Comparison of ENCODE assay signal across 17 cellular contexts in genomic region chr5:125251703-125252102, GRCh38.
DNase-seq lines count a peak whose midpoint lies in the region; ATAC-seq lines count a peak whose summit lies in the region.
"Had no signal": no experiment of that assay in that cellular context is flagged by ENCODE, and none has a peak within 500 bp of the region (broad histone marks: within the 10 kb centered on the region; RNA-seq: fewer than 3 reads in every experiment).

No MANE protein-coding gene starts in this region.

- H2BK120ac ChIP-seq in mesendoderm (ENCODE audit: low read depth, low read length), result no peak overlapping the region

- no peak overlapping the region for H2BK15ac ChIP-seq in mesendoderm (replicated peaks; ENCODE audit: low read depth)

- no peak overlapping the region for H4K8ac ChIP-seq in mesendoderm (ENCODE audit: low read depth, low read length)

- ATAC-seq in HG03521 (IDR thresholded peaks at IDR 0.05; ENCODE audit: unreplicated experiment) (no peak), GM21786 (IDR thresholded peaks at IDR 0.05; ENCODE audit: unreplicated experiment) (no peak)
- ATAC-seq: GM12878 had no signal

- H2BK5ac ChIP-seq in mesendoderm (ENCODE audit: low read length), result no peak overlapping the region

- H3K9ac ChIP-seq in mesendoderm (ENCODE audit: low read length), result no peak overlapping the region

- no peak overlapping the region for H3K23ac ChIP-seq in mesendoderm (ENCODE audit: low read length)

- no peak overlapping the region for H3K4ac ChIP-seq in mesendoderm (ENCODE audit: low read depth, low read length)

- H3K4me2 ChIP-seq in mesendoderm (ENCODE audit: low read length), result no peak overlapping the region

- no peak overlapping the region for H3K27ac ChIP-seq in epithelial cell of prostate
- no peak overlapping the region for H3K27ac ChIP-seq in mesendoderm (ENCODE audit: low read depth, low read length)

- H2AK5ac ChIP-seq in mesendoderm (ENCODE audit: low read length), result no peak overlapping the region

- no peak overlapping the region for H4K5ac ChIP-seq in mesendoderm (ENCODE audit: low read length)

- no peak overlapping the region for H3K18ac ChIP-seq in mesendoderm (ENCODE audit: low read length)

- no peak overlapping the region for H3K56ac ChIP-seq in mesendoderm (ENCODE audit: low read length)

- H3K27me3 ChIP-seq in mesendoderm (ENCODE audit: insufficient read depth, low read length, poor library complexity), result no peaks in the 10 kb centered on the region

- no peaks in the 10 kb centered on the region for H3K79me1 ChIP-seq in mesendoderm (ENCODE audit: low read length)

- H3K79me2 ChIP-seq in mesendoderm (ENCODE audit: control insufficient read depth, insufficient read depth, low read length), result no peaks in the 10 kb centered on the region

- no peak overlapping the region for H3K4me3 ChIP-seq in mesendoderm (ENCODE audit: low read length)
- H3K4me3 ChIP-seq: GM12878, HAP-1 had no signal

- DNase-seq in HCEC 1CT (peak; percentile 58), cerebellar cortex (ENCODE audit: low spot score) (peak; percentile 94), epithelial cell of prostate (ENCODE audit: low read depth, low spot score) (peak; percentile 36), retina (peak; percentile 55), NCI-H2227 treated with DMSO at 0.1 percent for 48 hours (lab: John Stamatoyannopoulos, UW) (no peak), mesendoderm (no peak)
- DNase-seq: Calu3; CD4-positive, alpha-beta memory T cell; COR-L47; DMS153; DND-41; GDM1; GOT3 had no signal

- no peaks in the 10 kb centered on the region for H3K4me1 ChIP-seq in mesendoderm (ENCODE audit: control insufficient read depth, low read depth, low read length)
- H3K4me1 ChIP-seq: HAP-1 had no signal

- no peaks in the 10 kb centered on the region for H3K36me3 ChIP-seq in mesendoderm (ENCODE audit: control insufficient read depth, insufficient read depth, low read length)
- H3K36me3 ChIP-seq: HAP-1 had no signal

Comparison
In these comparisons a context has a peak if more than half of its experiments do, and no peak if none do; other contexts are left out.
1. DNase-seq: peak in HCEC 1CT (single experiment), cerebellar cortex (single experiment), epithelial cell of prostate (single experiment) and retina (single experiment); none in NCI-H2227 treated with DMSO at 0.1 percent for 48 hours (single experiment) and mesendoderm (single experiment).